ENCODE assay signal across 8 cellular contexts in genomic region chr7:148982596-148983219, GRCh38. TPM values are rescaled to one million over a fixed set of nuclear protein-coding genes. Genes with fewer than 3 reads are reported as not detected.
DNase-seq lines count a peak whose midpoint lies in the region; ATAC-seq lines count a peak whose summit lies in the region.

No MANE protein-coding gene starts in this region.

- no peaks in the 10 kb centered on the region for H3K36me3 ChIP-seq in NT2/D1 (ENCODE audit: insufficient read depth, insufficient read length, low read length)
- no peaks in the 10 kb centered on the region for H3K36me3 ChIP-seq in naive thymus-derived CD4-positive, alpha-beta T cell (ENCODE audit: control insufficient read depth in 2 of 3, insufficient read depth in 3 of 3, low read length in 3 of 3)

- H3K9me3 Mint-ChIP-seq in activated T-cell treated with anti-CD3 and anti-CD28 coated beads, Interleukin-2, amount 50 U/mL, for 24 hours = peaks cover 3% of the 10 kb centered on the region
- peaks cover 1 to 20% (median 6%) of the 10 kb centered on the region in 11 donors for H3K9me3 Mint-ChIP-seq in naive thymus-derived CD4-positive, alpha-beta T cell

- peak overlapping the region; percentile 84 for H3K4me3 Mint-ChIP-seq in activated T-cell treated with anti-CD3 and anti-CD28 coated beads, Interleukin-2, amount 50 U/mL, for 24 hours
- H3K4me3 Mint-ChIP-seq in naive thymus-derived CD4-positive, alpha-beta T cell = peak overlapping the region; percentile 86 to 98 (median 95)

- H3K27me3 Mint-ChIP-seq in activated T-cell treated with anti-CD3 and anti-CD28 coated beads, Interleukin-2, amount 50 U/mL, for 24 hours = no peaks in the 10 kb centered on the region
- peaks cover 0 to 33% (median 0%) of the 10 kb centered on the region in 5 donors for H3K27me3 Mint-ChIP-seq in naive thymus-derived CD4-positive, alpha-beta T cell

- no peak overlapping the region for H3K9ac ChIP-seq in NT2/D1 (ENCODE audit: insufficient read length, low read depth)

- no peaks in the 10 kb centered on the region for H3K4me1 ChIP-seq in NT2/D1 (ENCODE audit: insufficient read depth, insufficient read length)
- H3K4me1 ChIP-seq in naive thymus-derived CD4-positive, alpha-beta T cell (ENCODE audit: control insufficient read depth in 2 of 2, insufficient read depth in 2 of 2, low read length in 2 of 2) = peaks cover 18 to 21% of the 10 kb centered on the region in 2 donors

- no peak for DNase-seq in activated T-cell treated with anti-CD3 and anti-CD28 coated beads, Interleukin-2, amount 50 U/mL, for 24 hours
- no peak for DNase-seq in activated T-cell treated with anti-CD3 and anti-CD28 coated beads for 4 hours
- DNase-seq in NT2/D1 (ENCODE audit: low read depth, low spot score) = no peak
- peak; percentile 52 for DNase-seq in dedifferentiated amniotic fluid mesenchymal stem cell (ENCODE audit: extremely low spot score)
- DNase-seq in naive thymus-derived CD4-positive, alpha-beta T cell = no peak
- no peak for DNase-seq in hippocampal formation (lab: John Stamatoyannopoulos, UW)
- no peak for DNase-seq in stimulated activated CD4-positive, alpha-beta T cell treated with anti-CD3 and anti-CD28 coated beads, Interleukin-1b, Interleukin-23, amount 100 ng/mL, for 48 hours

- H3K27ac ChIP-seq in naive thymus-derived CD4-positive, alpha-beta T cell (ENCODE audit: low read depth, low read length) = peak overlapping the region; percentile 79

- no peak for ATAC-seq in naive thymus-derived CD4-positive, alpha-beta T cell
- no peak for ATAC-seq in GM21390 (IDR thresholded peaks at IDR 0.05; ENCODE audit: unreplicated experiment)

- peaks cover 6% of the 10 kb centered on the region for H3K36me3 Mint-ChIP-seq in activated T-cell treated with anti-CD3 and anti-CD28 coated beads, Interleukin-2, amount 50 U/mL, for 24 hours (ENCODE audit: low read depth)
- H3K36me3 Mint-ChIP-seq in naive thymus-derived CD4-positive, alpha-beta T cell = peaks cover 0 to 7% (median 5%) of the 10 kb centered on the region in 5 donors

- peak overlapping the region; percentile 57 for H3K4me3 ChIP-seq in NT2/D1 (ENCODE audit: insufficient read length, low read depth)
- peak overlapping the region; percentile 55 for H3K4me3 ChIP-seq in naive thymus-derived CD4-positive, alpha-beta T cell (ENCODE audit: low read length)

- CTCF ChIA-PET in naive thymus-derived CD4-positive, alpha-beta T cell (lab: Charles Lee) = interaction anchor here (0.7 to 1.9 kb wide), 3 partner anchors 13 to 20 kb away, joined by 3 to 5 read pairs (median 5); no protein-coding TSS in a partner anchor

- intact Hi-C loops in naive thymus-derived CD4-positive, alpha-beta T cell (cut with micrococcal nuclease) = loop anchor here (1.0 to 10.0 kb wide), 10 partner anchors 19 to 642 kb away; partner anchors contain the start of genes PDIA4 (in 2 of the 2), EZH2 (in 1 of the 2), ZNF425 (in 1 of the 2) and ZNF786 (in 1 of the 2)

- H3K27ac Mint-ChIP-seq in activated T-cell treated with anti-CD3 and anti-CD28 coated beads, Interleukin-2, amount 50 U/mL, for 24 hours = peak overlapping the region; percentile 79
- H3K27ac Mint-ChIP-seq in naive thymus-derived CD4-positive, alpha-beta T cell = peak overlapping the region; percentile 43 to 100 (median 95)

- no peaks in the 10 kb centered on the region for H3K9me3 ChIP-seq in NT2/D1 (ENCODE audit: insufficient read depth, low read length)
- no peaks in the 10 kb centered on the region for H3K9me3 ChIP-seq in naive thymus-derived CD4-positive, alpha-beta T cell (ENCODE audit: control insufficient read depth in 2 of 3, low read length in 3 of 3)

- peaks cover 53% of the 10 kb centered on the region for H3K4me1 Mint-ChIP-seq in activated T-cell treated with anti-CD3 and anti-CD28 coated beads, Interleukin-2, amount 50 U/mL, for 24 hours (ENCODE audit: low read depth)
- H3K4me1 Mint-ChIP-seq in naive thymus-derived CD4-positive, alpha-beta T cell = peaks cover 27 to 75% (median 63%) of the 10 kb centered on the region in 7 donors

- peaks cover 5% of the 10 kb centered on the region for H3K27me3 ChIP-seq in NT2/D1 (ENCODE audit: insufficient read depth, insufficient read length)
- H3K27me3 ChIP-seq in naive thymus-derived CD4-positive, alpha-beta T cell (ENCODE audit: control insufficient read depth in 2 of 2, insufficient read depth in 2 of 2, low read length in 2 of 2) = no peaks in the 10 kb centered on the region

- POLR2A ChIA-PET in naive thymus-derived CD4-positive, alpha-beta T cell (lab: Charles Lee) = interaction anchor here (0.6 to 2.0 kb wide), 5 partner anchors 19 to 121 kb away, joined by 3 to 14 read pairs (median 4); partner anchors contain the start of gene PDIA4

RNA-seq across cellular contexts. Expression of gene PDIA4, which starts 45.6 kb away (rescaled TPM):
- total RNA-seq in naive thymus-derived CD4-positive, alpha-beta T cell = 100 to 1,000 TPM in 1 of 5 experiments, 10 to 100 TPM in 4; 38.2 to 157 (median 73.7) TPM
- polyA plus RNA-seq in naive thymus-derived CD4-positive, alpha-beta T cell = 100 to 1,000 TPM in 1 of 2 donors, 10 to 100 TPM in 1; 83.2 to 112 TPM
